13 cellular contexts compared by ENCODE assay signal in the genomic region with DNA sequence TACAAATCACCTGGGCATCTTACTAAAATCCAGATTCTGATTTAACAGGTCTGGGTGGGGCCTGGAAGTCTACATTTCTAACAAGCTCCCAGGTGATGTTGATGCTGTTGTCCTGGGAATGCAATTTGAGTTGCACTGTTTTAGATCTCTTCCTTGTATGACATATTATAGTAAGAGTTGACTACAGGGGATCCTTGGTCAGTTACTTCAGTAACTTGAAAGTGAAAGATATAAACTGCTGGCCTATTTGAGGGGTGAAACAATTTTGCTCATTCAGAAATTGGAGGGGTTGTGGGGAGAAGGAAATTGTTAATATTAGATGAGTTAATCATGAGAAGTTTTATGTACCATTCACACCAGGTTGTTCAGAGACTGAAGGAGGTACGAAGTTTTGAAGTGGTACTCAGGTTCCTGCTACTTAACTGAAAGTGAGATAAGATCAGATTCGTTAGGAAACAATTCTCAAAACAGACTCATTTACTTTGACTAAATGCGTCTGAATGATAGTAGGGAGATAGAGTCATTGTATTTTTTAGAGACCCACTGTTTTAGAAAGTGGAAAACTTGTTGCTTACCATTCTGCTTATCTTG. TPM values are rescaled to one million over a fixed set of nuclear protein-coding genes. Genes with fewer than 3 reads are reported as not detected.
A peak's percentile ranks its signal among the peaks of the same experiment; 100 is the strongest.
DNase-seq lines count a peak whose midpoint lies in the region; ATAC-seq, FAIRE-seq and TF ChIP-seq lines count a peak whose summit lies in the region.
"Had no signal": no experiment of that assay in that cellular context is flagged by ENCODE, and none has a peak within 500 bp of the region (broad histone marks: within the 10 kb centered on the region; RNA-seq: fewer than 3 reads in every experiment).

No MANE protein-coding gene starts in this region.

- no peak overlapping the region for H3K27ac ChIP-seq in A549
- H3K27ac ChIP-seq: prostate gland, VCaP had no signal

- no peaks in the 10 kb centered on the region for H3K9me3 ChIP-seq in A549
- H3K9me3 ChIP-seq: prostate gland had no signal

- no peaks in the 10 kb centered on the region for H3K27me3 Mint-ChIP-seq in activated T-helper 17 cell treated with anti-CD3 and anti-CD28 coated beads, Interleukin-2, amount 50 U/mL, for 72 hours

- no peak for DNase-seq in A549 (ENCODE audit: low read depth in 1 of 2, low spot score in 1 of 2)
- no peak for DNase-seq in AG08395 (ENCODE audit: low spot score)
- DNase-seq in OCI-M1 (lab: John Stamatoyannopoulos, UW), result no peak
- DNase-seq in DMS79 treated with DMSO at 0.1 percent for 48 hours (lab: John Stamatoyannopoulos, UW), result no peak
- DNase-seq: KBM-7, NCI-H146, NCI-H82 had no signal

- no peaks in the 10 kb centered on the region for H3K4me1 ChIP-seq in A549
- H3K4me1 ChIP-seq: prostate gland had no signal

- peak overlapping the region; percentile 82 for H3K27ac Mint-ChIP-seq in activated T-helper 17 cell treated with anti-CD3 and anti-CD28 coated beads, Interleukin-2, amount 50 U/mL, for 72 hours

- no peak for TF ChIP-seq RAD21 in A549 (conservative IDR thresholded peaks at IDR 0.05 in 1 of 2, IDR thresholded peaks at IDR 0.05 in 1 of 2)

- peaks cover 32% of the 10 kb centered on the region for H3K4me1 Mint-ChIP-seq in activated T-helper 17 cell treated with anti-CD3 and anti-CD28 coated beads, Interleukin-2, amount 50 U/mL, for 72 hours

- ATAC-seq in A549 (no peak), GM18870 (IDR thresholded peaks at IDR 0.05; ENCODE audit: unreplicated experiment) (peak; percentile 67), HG02938 (IDR thresholded peaks at IDR 0.05; ENCODE audit: unreplicated experiment) (peak; percentile 88), HG03571 (IDR thresholded peaks at IDR 0.05; ENCODE audit: unreplicated experiment) (no peak)
- peak; percentile 80 for ATAC-seq in activated T-helper 17 cell treated with anti-CD3 and anti-CD28 coated beads, Interleukin-2, amount 50 U/mL, for 72 hours (replicated peaks)

- peak overlapping the region; percentile 78 for H3K4me3 Mint-ChIP-seq in activated T-helper 17 cell treated with anti-CD3 and anti-CD28 coated beads, Interleukin-2, amount 50 U/mL, for 72 hours

- TF ChIP-seq EP300 in A549 (IDR thresholded peaks at IDR 0.05), result no peak

- H3K4me3 ChIP-seq in A549, result no peak overlapping the region
- H3K4me3 ChIP-seq: prostate gland had no signal

- peaks cover 50% of the 10 kb centered on the region for H3K36me3 Mint-ChIP-seq in activated T-helper 17 cell treated with anti-CD3 and anti-CD28 coated beads, Interleukin-2, amount 50 U/mL, for 72 hours (ENCODE audit: low read depth)

- no peaks in the 10 kb centered on the region for H3K9me3 Mint-ChIP-seq in activated T-helper 17 cell treated with anti-CD3 and anti-CD28 coated beads, Interleukin-2, amount 50 U/mL, for 72 hours

- no peak for TF ChIP-seq POLR2A in A549 (IDR thresholded peaks at IDR 0.05; ENCODE audit: low read length)

- TF ChIP-seq CTCF in A549 (IDR thresholded peaks at IDR 0.05), result no peak

- H3K4me2 ChIP-seq in A549, result no peak overlapping the region

- CTCF ChIA-PET in A549 (lab: Yijun Ruan, JAX), result no interaction called here

- FAIRE-seq in A549 (lab: Jason Lieb, UNC), result peak; percentile 72

- WGBS in A549 (ENCODE audit: missing lambda C conversion rate), result 18% methylated on average over 3 of the region's 3 CpGs

- POLR2A ChIA-PET in A549 (lab: Yijun Ruan, JAX), result no interaction called here

TF ChIP-seq in A549, 52 proteins besides CTCF, POLR2A, EP300 and RAD21:
- TF ChIP-seq CEBPB (IDR thresholded peaks at IDR 0.05) (no peak), RFX5 (IDR thresholded peaks at IDR 0.05) (no peak), ZC3H11A (IDR thresholded peaks at IDR 0.05) (no peak), CBX8 (IDR thresholded peaks at IDR 0.05) (no peak), ZSCAN20 (CRISPR knock-in tag; IDR thresholded peaks at IDR 0.05) (no peak), NR3C1 (IDR thresholded peaks at IDR 0.05) (no peak), RCOR1 (IDR thresholded peaks at IDR 0.05; ENCODE audit: low read depth, low read length) (no peak), HOXA7 (CRISPR knock-in tag; IDR thresholded peaks at IDR 0.05) (no peak), SREBF2 (IDR thresholded peaks at IDR 0.05) (no peak), NPAS2 (CRISPR knock-in tag; IDR thresholded peaks at IDR 0.05; ENCODE audit: borderline replicate concordance) (no peak), TP53 (CRISPR knock-in tag; IDR thresholded peaks at IDR 0.05) (no peak), HDAC2 (IDR thresholded peaks at IDR 0.05) (no peak), GATA3 (IDR thresholded peaks at IDR 0.05; ENCODE audit: borderline replicate concordance) (no peak), ZFP36 (IDR thresholded peaks at IDR 0.05; ENCODE audit: borderline replicate concordance, partially characterized antibody) (no peak), MAZ (IDR thresholded peaks at IDR 0.05; ENCODE audit: borderline replicate concordance, low read depth, low read length) (no peak)
- TF ChIP-seq, protein P1, sequence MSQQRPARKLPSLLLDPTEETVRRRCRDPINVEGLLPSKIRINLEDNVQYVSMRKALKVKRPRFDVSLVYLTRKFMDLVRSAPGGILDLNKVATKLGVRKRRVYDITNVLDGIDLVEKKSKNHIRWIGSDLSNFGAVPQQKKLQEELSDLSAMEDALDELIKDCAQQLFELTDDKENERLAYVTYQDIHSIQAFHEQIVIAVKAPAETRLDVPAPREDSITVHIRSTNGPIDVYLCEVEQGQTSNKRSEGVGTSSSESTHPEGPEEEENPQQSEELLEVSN (IDR thresholded peaks at IDR 0.05; ENCODE audit: borderline replicate concordance, low read depth), result no peak
- TF ChIP-seq, protein P2, sequence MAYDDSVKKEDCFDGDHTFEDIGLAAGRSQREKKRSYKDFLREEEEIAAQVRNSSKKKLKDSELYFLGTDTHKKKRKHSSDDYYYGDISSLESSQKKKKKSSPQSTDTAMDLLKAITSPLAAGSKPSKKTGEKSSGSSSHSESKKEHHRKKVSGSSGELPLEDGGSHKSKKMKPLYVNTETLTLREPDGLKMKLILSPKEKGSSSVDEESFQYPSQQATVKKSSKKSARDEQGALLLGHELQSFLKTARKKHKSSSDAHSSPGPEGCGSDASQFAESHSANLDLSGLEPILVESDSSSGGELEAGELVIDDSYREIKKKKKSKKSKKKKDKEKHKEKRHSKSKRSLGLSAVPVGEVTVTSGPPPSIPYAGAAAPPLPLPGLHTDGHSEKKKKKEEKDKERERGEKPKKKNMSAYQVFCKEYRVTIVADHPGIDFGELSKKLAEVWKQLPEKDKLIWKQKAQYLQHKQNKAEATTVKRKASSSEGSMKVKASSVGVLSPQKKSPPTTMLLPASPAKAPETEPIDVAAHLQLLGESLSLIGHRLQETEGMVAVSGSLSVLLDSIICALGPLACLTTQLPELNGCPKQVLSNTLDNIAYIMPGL (CRISPR knock-in tag; IDR thresholded peaks at IDR 0.05; ENCODE audit: borderline replicate concordance), result no peak
- TF ChIP-seq, protein P3, sequence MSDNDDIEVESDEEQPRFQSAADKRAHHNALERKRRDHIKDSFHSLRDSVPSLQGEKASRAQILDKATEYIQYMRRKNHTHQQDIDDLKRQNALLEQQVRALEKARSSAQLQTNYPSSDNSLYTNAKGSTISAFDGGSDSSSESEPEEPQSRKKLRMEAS (IDR thresholded peaks at IDR 0.05), result no peak

RNA-seq across cellular contexts. Expression of a gene that starts 12.5 kb away (rescaled TPM):
- polyA plus RNA-seq in A549 (2011; rRNA removed) (not detected in 2 replicates), A549 (2017; fragmentation: RNase III; extraction: RNeasy Plus Mini Kit Qiagen cat#74134 plus additional on column Dnase treatment) (not detected in 3 replicates)
- not detected in 2 replicates for polyA plus RNA-seq in A549 (2012; cell fraction: cytosol; rRNA removed)
- not detected in 2 replicates for polyA plus RNA-seq in A549 (2012; cell fraction: nucleus; rRNA removed)
- not detected in 2 replicates for polyA minus RNA-seq in A549 (2011; rRNA and poly(A)+ RNA removed)
- 10 to 100 TPM; 45.5 to 60.9 TPM for total RNA-seq in activated T-helper 17 cell treated with anti-CD3 and anti-CD28 coated beads, Interleukin-2, amount 50 U/mL, for 72 hours

RNA-seq across cellular contexts. Expression of a gene that starts 26.4 kb away (rescaled TPM):
- polyA plus RNA-seq in A549 (2011; rRNA removed), result not detected in 2 replicates
- not detected in 2 replicates for polyA plus RNA-seq in A549 (2012; cell fraction: cytosol; rRNA removed)
- polyA plus RNA-seq in A549 (2012; cell fraction: nucleus; rRNA removed), result not detected in 2 replicates
- polyA plus RNA-seq in A549 (2017; fragmentation: RNase III; extraction: RNeasy Plus Mini Kit Qiagen cat#74134 plus additional on column Dnase treatment), result not detected in 3 replicates
- not detected in 2 replicates for polyA minus RNA-seq in A549 (2011; rRNA and poly(A)+ RNA removed)
- total RNA-seq in activated T-helper 17 cell treated with anti-CD3 and anti-CD28 coated beads, Interleukin-2, amount 50 U/mL, for 72 hours, result under 1 TPM in 1 of 2 donors, not detected in 1; 0.16 TPM

Comparison
In these comparisons a context has a peak if more than half of its experiments do, and no peak if none do; other contexts are left out.
1. ATAC-seq: peak in GM18870 (single experiment), HG02938 (single experiment) and activated T-helper 17 cell treated with anti-CD3 and anti-CD28 coated beads, Interleukin-2, amount 50 U/mL, for 72 hours (single experiment); none in A549 (0 of 2) and HG03571 (single experiment).